24 cellular contexts compared by ENCODE assay signal in genomic region chr22:42408276-42408675, GRCh38. TPM values are rescaled to one million over a fixed set of nuclear protein-coding genes. Genes with fewer than 3 reads are reported as not detected.
"Had no signal": no experiment of that assay in that cellular context is flagged by ENCODE, and none has a peak within 500 bp of the region (broad histone marks: within the 10 kb centered on the region; RNA-seq: fewer than 3 reads in every experiment).

No MANE protein-coding gene starts in this region.

- H3K27ac ChIP-seq: KMS-11, RWPE1, SJSA1, SK-N-MC had no signal

- ATAC-seq: PC-3 had no signal

- H3K4me1 ChIP-seq: SJSA1 had no signal

- H3K4me3 ChIP-seq: SJSA1, SK-N-MC had no signal

- H3K9me3 ChIP-seq: SJSA1 had no signal

- H3K36me3 ChIP-seq: SJSA1 had no signal

- H3K4me2 ChIP-seq: KMS-11 had no signal

- H3K9ac ChIP-seq: KMS-11 had no signal

- DNase-seq: IMR-90, Kasumi-1, MM.1S, NCI-H1092 treated with DMSO at 0.1 percent for 48 hours, NCI-H1436, NCI-H187, NCI-H2029, NCI-H2081 treated with DMSO at 0.1 percent for 48 hours, NCI-H2171, NCI-H226, NCI-H446, NCI-H510A, NCI-H524 treated with DMSO at 0.1 percent for 48 hours, NCI-H69, NCI-H774, PC-3, Right ventricle myocardium superior, SIG-M5 had no signal

RNA-seq across cellular contexts. Expression of gene NFAM1, which starts 23.9 kb away (rescaled TPM):
- total RNA-seq: HT-29, IMR-90, M059J, SJSA1 had no signal
- polyA plus RNA-seq: IMR-90 had no signal
